Comparison of ENCODE assay signal across 33 cellular contexts in the genomic region with DNA sequence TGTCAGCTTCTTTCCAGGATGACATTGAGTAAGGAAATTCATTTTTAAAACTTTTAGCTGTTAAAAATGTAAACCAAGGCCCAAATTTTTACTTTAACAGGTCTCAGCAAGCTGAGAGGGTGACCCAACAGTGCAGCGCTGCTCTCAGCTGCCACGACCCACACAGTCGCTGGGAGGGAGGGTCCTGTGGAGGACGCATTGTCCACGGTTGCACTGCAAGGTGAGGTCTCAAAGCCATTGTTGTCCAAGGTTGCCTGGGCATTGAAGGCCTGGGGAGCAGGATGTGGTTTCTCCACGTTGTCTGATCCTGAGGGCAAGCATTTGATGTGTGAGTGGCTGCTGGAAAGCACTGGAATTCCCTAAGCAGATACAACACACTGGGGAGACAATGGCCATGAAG. TPM values are rescaled to one million over a fixed set of nuclear protein-coding genes. Genes with fewer than 3 reads are reported as not detected.
"Had no signal": no experiment of that assay in that cellular context is flagged by ENCODE, and none has a peak within 500 bp of the region (broad histone marks: within the 10 kb centered on the region; RNA-seq: fewer than 3 reads in every experiment).

No MANE protein-coding gene starts in this region.

- H3K9me3 Mint-ChIP-seq: activated B cell treated with CpG ODN at 0.5 μM for 24 hours; activated CD4-positive, alpha-beta memory T cell treated with anti-CD3 and anti-CD28 coated beads for 36 hours; activated naive CD4-positive, alpha-beta T cell treated with anti-CD3 and anti-CD28 coated beads, Interleukin-2, amount 10 ng/mL, durations not matched to agents 7 days and 5 days; activated naive CD4-positive, alpha-beta T cell treated with anti-CD3 and anti-CD28 coated beads, Interleukin-2, amount 50 U/mL, for 72 hours; activated naive CD8-positive, alpha-beta T cell treated with anti-CD3 and anti-CD28 coated beads, Interleukin-2, amount 10 ng/mL, durations not matched to agents 7 days and 5 days; activated T-helper 1 cell treated with anti-CD3 and anti-CD28 coated beads, Interleukin-12 subunit alpha, Interleukin-12 subunit beta, Interleukin-2, Interleukin-4 antibody, amounts not matched to agents 30 ng/mL and 10 ng/mL and 1 ng/mL, durations not matched to agents 14 hours and 24 hours and 36 hours; activated T-helper 2 cell treated with anti-CD3 and anti-CD28 coated beads, Interferon-gamma antibody, Interleukin-2, Interleukin-4, amounts not matched to agents 10 μg/mL and 5 μg/mL and 100 μg/mL, durations not matched to agents 14 hours and 24 hours and 36 hours; T-helper 2 cell treated with Interferon-gamma antibody and Interleukin-4, amounts not matched to agents 5 μg/mL and 100 μg/mL, for 36 hours had no signal

- H3K4me3 Mint-ChIP-seq: activated B cell treated with CpG ODN at 0.5 μM for 24 hours; activated CD4-positive, alpha-beta memory T cell treated with anti-CD3 and anti-CD28 coated beads for 36 hours; activated CD8-positive, alpha-beta memory T cell treated with anti-CD3 and anti-CD28 coated beads, Interleukin-2, amount 10 ng/mL, durations not matched to agents 7 days and 5 days; activated CD8-positive, alpha-beta T cell treated with anti-CD3 and anti-CD28 coated beads, Interleukin-2, amount 10 ng/mL, durations not matched to agents 7 days and 5 days; activated naive CD4-positive, alpha-beta T cell treated with anti-CD3 and anti-CD28 coated beads, Interleukin-2, amount 10 ng/mL, durations not matched to agents 7 days and 5 days; activated naive CD8-positive, alpha-beta T cell treated with anti-CD3 and anti-CD28 coated beads, Interleukin-2, amount 10 ng/mL, durations not matched to agents 7 days and 5 days; activated T-helper 1 cell treated with anti-CD3 and anti-CD28 coated beads, Interleukin-12 subunit alpha, Interleukin-12 subunit beta, Interleukin-2, Interleukin-4 antibody, amounts not matched to agents 30 ng/mL and 10 ng/mL and 1 ng/mL, durations not matched to agents 14 hours and 24 hours and 36 hours; brain; T-helper 17 cell; T-helper 2 cell treated with Interferon-gamma antibody and Interleukin-4, amounts not matched to agents 5 μg/mL and 100 μg/mL, for 36 hours had no signal

- ATAC-seq: activated CD4-positive, CD25-positive, alpha-beta regulatory T cell treated with anti-CD3 and anti-CD28 coated beads, Interleukin-2, amount 50 U/mL, for 24 hours; activated CD8-positive, alpha-beta memory T cell treated with anti-CD3 and anti-CD28 coated beads, Interleukin-2, amount 10 ng/mL, durations not matched to agents 7 days and 5 days; activated CD8-positive, alpha-beta T cell treated with anti-CD3 and anti-CD28 coated beads, Interleukin-2, amount 10 ng/mL, durations not matched to agents 7 days and 5 days; activated naive CD4-positive, alpha-beta T cell treated with anti-CD3 and anti-CD28 coated beads, Interleukin-2, amount 50 U/mL, for 72 hours; T-helper 17 cell had no signal

- DNase-seq: activated B cell treated with CpG ODN at 0.5 μM for 24 hours; activated CD4-positive, alpha-beta memory T cell treated with anti-CD3 and anti-CD28 coated beads for 36 hours; activated CD4-positive, alpha-beta T cell treated with anti-CD3 and anti-CD28 coated beads for 48 hours; activated CD4-positive, alpha-beta T cell treated with anti-CD3 and anti-CD28 coated beads, Interleukin-2, amount 50 U/mL, for 1 hour; activated CD8-positive, alpha-beta memory T cell treated with anti-CD3 and anti-CD28 coated beads, Interleukin-2, amount 10 ng/mL, durations not matched to agents 7 days and 5 days; activated CD8-positive, alpha-beta memory T cell treated with anti-CD3 and anti-CD28 coated beads, Interleukin-2, amount 50 U/mL, for 4 hours; activated CD8-positive, alpha-beta T cell treated with anti-CD3 and anti-CD28 coated beads, Interleukin-2, amount 10 ng/mL, durations not matched to agents 7 days and 5 days; activated effector memory CD4-positive, alpha-beta T cell treated with anti-CD3 and anti-CD28 coated beads, Interleukin-2, amount 50 U/mL, for 16 hours; activated naive CD4-positive, alpha-beta T cell treated with anti-CD3 and anti-CD28 coated beads, Interleukin-2, amount 10 ng/mL, durations not matched to agents 7 days and 5 days; activated naive CD8-positive, alpha-beta T cell treated with anti-CD3 and anti-CD28 coated beads, Interleukin-2, amount 10 ng/mL, durations not matched to agents 7 days and 5 days; activated T-cell treated with anti-CD3 and anti-CD28 coated beads, Interleukin-2, amount 50 U/mL, for 1 hour; activated T-cell treated with anti-CD3 and anti-CD28 coated beads, Interleukin-2, amount 50 U/mL, for 48 hours; central memory CD4-positive, alpha-beta T cell; cerebellar nuclear complex; colonic mucosa; effector CD8-positive, alpha-beta T cell; foreskin fibroblast; head of caudate nucleus; T-helper 17 cell; T1000; WERI-Rb-1 had no signal

- H3K9me3 ChIP-seq: ascending aorta, colonic mucosa had no signal

- H3K27ac ChIP-seq: ascending aorta, breast epithelium, cardiac muscle cell, colonic mucosa, epithelial cell of prostate, WERI-Rb-1 had no signal

- H3K36me3 ChIP-seq: ascending aorta, breast epithelium, cardiac muscle cell, colonic mucosa, WERI-Rb-1 had no signal

- H3K27me3 Mint-ChIP-seq: activated B cell treated with CpG ODN at 0.5 μM for 24 hours; activated CD8-positive, alpha-beta memory T cell treated with anti-CD3 and anti-CD28 coated beads, Interleukin-2, amount 10 ng/mL, durations not matched to agents 7 days and 5 days had no signal

- H3K4me1 Mint-ChIP-seq: activated B cell treated with CpG ODN at 0.5 μM for 24 hours; activated CD8-positive, alpha-beta memory T cell treated with anti-CD3 and anti-CD28 coated beads, Interleukin-2, amount 10 ng/mL, durations not matched to agents 7 days and 5 days; activated naive CD8-positive, alpha-beta T cell treated with anti-CD3 and anti-CD28 coated beads, Interleukin-2, amount 10 ng/mL, durations not matched to agents 7 days and 5 days; brain; T-helper 17 cell had no signal

- H3K4me3 ChIP-seq: ascending aorta, breast epithelium, cardiac muscle cell, colonic mucosa had no signal

- H3K27me3 ChIP-seq: ascending aorta, breast epithelium, cardiac muscle cell, colonic mucosa had no signal

- H3K36me3 Mint-ChIP-seq: activated CD4-positive, alpha-beta memory T cell treated with anti-CD3 and anti-CD28 coated beads for 36 hours; activated CD8-positive, alpha-beta memory T cell treated with anti-CD3 and anti-CD28 coated beads, Interleukin-2, amount 10 ng/mL, durations not matched to agents 7 days and 5 days; activated naive CD4-positive, alpha-beta T cell treated with anti-CD3 and anti-CD28 coated beads, Interleukin-2, amount 10 ng/mL, durations not matched to agents 7 days and 5 days; activated naive CD4-positive, alpha-beta T cell treated with anti-CD3 and anti-CD28 coated beads, Interleukin-2, amount 50 U/mL, for 72 hours; activated naive CD8-positive, alpha-beta T cell treated with anti-CD3 and anti-CD28 coated beads, Interleukin-2, amount 10 ng/mL, durations not matched to agents 7 days and 5 days; brain had no signal

- H3K4me1 ChIP-seq: ascending aorta, breast epithelium, colonic mucosa had no signal

- H3K27ac Mint-ChIP-seq: activated B cell treated with CpG ODN at 0.5 μM for 24 hours; activated CD4-positive, alpha-beta memory T cell treated with anti-CD3 and anti-CD28 coated beads for 36 hours; activated CD8-positive, alpha-beta memory T cell treated with anti-CD3 and anti-CD28 coated beads, Interleukin-2, amount 10 ng/mL, durations not matched to agents 7 days and 5 days; activated CD8-positive, alpha-beta T cell treated with anti-CD3 and anti-CD28 coated beads, Interleukin-2, amount 10 ng/mL, durations not matched to agents 7 days and 5 days; activated naive CD4-positive, alpha-beta T cell treated with anti-CD3 and anti-CD28 coated beads, Interleukin-2, amount 10 ng/mL, durations not matched to agents 7 days and 5 days; activated naive CD4-positive, alpha-beta T cell treated with anti-CD3 and anti-CD28 coated beads, Interleukin-2, amount 50 U/mL, for 72 hours; activated naive CD8-positive, alpha-beta T cell treated with anti-CD3 and anti-CD28 coated beads, Interleukin-2, amount 10 ng/mL, durations not matched to agents 7 days and 5 days; activated T-helper 1 cell treated with anti-CD3 and anti-CD28 coated beads, Interleukin-12 subunit alpha, Interleukin-12 subunit beta, Interleukin-2, Interleukin-4 antibody, amounts not matched to agents 30 ng/mL and 10 ng/mL and 1 ng/mL, durations not matched to agents 14 hours and 24 hours and 36 hours; activated T-helper 2 cell treated with anti-CD3 and anti-CD28 coated beads, Interferon-gamma antibody, Interleukin-2, Interleukin-4, amounts not matched to agents 10 μg/mL and 5 μg/mL and 100 μg/mL, durations not matched to agents 14 hours and 24 hours and 36 hours; brain; T-helper 17 cell; T-helper 2 cell treated with Interferon-gamma antibody and Interleukin-4, amounts not matched to agents 5 μg/mL and 100 μg/mL, for 36 hours had no signal

RNA-seq across cellular contexts. Expression of a gene that starts 15.1 kb away (rescaled TPM):
- total RNA-seq: activated B cell treated with CpG ODN at 0.5 μM for 24 hours; activated CD8-positive, alpha-beta T cell treated with anti-CD3 and anti-CD28 coated beads, Interleukin-2, amount 10 ng/mL, durations not matched to agents 7 days and 5 days; dermis microvascular lymphatic vessel endothelial cell; endothelial cell of umbilical vein; T-helper 17 cell had no signal
- polyA plus RNA-seq: endothelial cell of umbilical vein had no signal
